1 cellular context compared by ENCODE assay signal in genomic region chr11:19394525-19395016, GRCh38.
TF ChIP-seq lines count a peak whose summit lies in the region.

No MANE protein-coding gene starts in this region.

TF ChIP-seq in HepG2, 621 proteins besides CTCF, POLR2A, EP300 and RAD21 (continued from another document):
- TF ChIP-seq ZNF318 (CRISPR knock-in tag; IDR thresholded peaks at IDR 0.05), result no peak
- no peak for TF ChIP-seq NFE2L2 (IDR thresholded peaks at IDR 0.05; ENCODE audit: low read length)
- TF ChIP-seq SKIL (CRISPR knock-in tag; IDR thresholded peaks at IDR 0.05; ENCODE audit: borderline replicate concordance), result no peak
- no peak for TF ChIP-seq ZNF800 (CRISPR knock-in tag; IDR thresholded peaks at IDR 0.05)
- no peak for TF ChIP-seq IKZF5 (CRISPR knock-in tag; IDR thresholded peaks at IDR 0.05)
- no peak for TF ChIP-seq ZNF687 (CRISPR knock-in tag; IDR thresholded peaks at IDR 0.05)
TF ChIP-seq in HepG2: peak in this region for 0.
